ENCODE assay signal across 30 cellular contexts in genomic region chr5:6826756-6827155, GRCh38.
"Had no signal": no experiment of that assay in that cellular context is flagged by ENCODE, and none has a peak within 500 bp of the region (broad histone marks: within the 10 kb centered on the region; RNA-seq: fewer than 3 reads in every experiment).

No MANE protein-coding gene starts in this region.

- DNase-seq: hypothalamus; immature natural killer cell; kidney; left ventricle myocardium inferior; mesendoderm; naive B cell; natural killer cell; nephron progenitor cell; pancreas; posterior cingulate gyrus; retina; right cardiac atrium; stimulated activated CD4-positive, alpha-beta T cell treated with anti-CD3 and anti-CD28 coated beads, Interleukin-12 subunit alpha, Interleukin-12 subunit beta, amount 100 ng/mL, for 4 hours; stimulated activated CD4-positive, alpha-beta T cell treated with anti-CD3 and anti-CD28 coated beads, Interleukin-15, amount 100 ng/mL, for 24 hours; stimulated activated CD4-positive, alpha-beta T cell treated with anti-CD3 and anti-CD28 coated beads, Interleukin-2, amount 100 ng/mL, for 24 hours; stimulated activated CD4-positive, alpha-beta T cell treated with anti-CD3 and anti-CD28 coated beads, Interleukin-4, amount 100 ng/mL, for 1 hour; stimulated activated naive B cell treated with anti-CD40 and anti-IgM and Interleukin-4, amounts not matched to agents 10 μg/mL and 1 μg/mL and 100 μg/mL, for 72 hours; stimulated activated naive CD8-positive, alpha-beta T cell treated with anti-CD3 and anti-CD28 coated beads, Interleukin-15, Interleukin-2, amounts not matched to agents 100 U/mL and 50 U/mL, for 24 hours; stomach; testis; thyroid gland; transverse colon had no signal

- ATAC-seq: natural killer cell; right cardiac atrium; sciatic nerve; stimulated activated naive B cell treated with anti-CD40 and anti-IgM and Interleukin-4, amounts not matched to agents 10 μg/mL and 1 μg/mL and 100 μg/mL, for 72 hours; stimulated activated naive CD8-positive, alpha-beta T cell treated with anti-CD3 and anti-CD28 coated beads, Interleukin-15, Interleukin-2, amounts not matched to agents 100 U/mL and 50 U/mL, for 24 hours had no signal

- H3K4me1 ChIP-seq: left ventricle myocardium inferior, neural progenitor cell, pancreas, prostate gland, stomach, testis, upper lobe of left lung, vagina had no signal

- H3K4me2 ChIP-seq: neural progenitor cell had no signal

- H3K36me3 Mint-ChIP-seq: mesothelial cell of epicardium, natural killer cell, neural progenitor cell had no signal

- H3K27ac Mint-ChIP-seq: mesothelial cell of epicardium; neural progenitor cell; stimulated activated naive B cell treated with anti-CD40 and anti-IgM and Interleukin-4, amounts not matched to agents 10 μg/mL and 1 μg/mL and 100 μg/mL, for 72 hours had no signal

- H3K36me3 ChIP-seq: left ventricle myocardium inferior, neural progenitor cell, pancreas, prostate gland, stomach, thyroid gland, transverse colon, upper lobe of left lung, vagina had no signal

- H3K4me3 ChIP-seq: left ventricle myocardium inferior, lung, neural progenitor cell, pancreas, prostate gland, skin epidermis, stomach, testis, thyroid gland, transverse colon, upper lobe of left lung, vagina had no signal

- H3K4me1 Mint-ChIP-seq: mesothelial cell of epicardium had no signal

- H3K27me3 ChIP-seq: neural progenitor cell, pancreas, testis, thyroid gland, transverse colon, upper lobe of left lung, vagina had no signal

- H3K4me3 Mint-ChIP-seq: mesothelial cell of epicardium; nephron progenitor cell; neural progenitor cell; stimulated activated naive B cell treated with anti-CD40 and anti-IgM and Interleukin-4, amounts not matched to agents 10 μg/mL and 1 μg/mL and 100 μg/mL, for 72 hours had no signal

- H3K27ac ChIP-seq: left ventricle myocardium inferior, neural progenitor cell, pancreas, prostate gland, stomach, testis, thyroid gland, transverse colon, upper lobe of left lung, vagina had no signal

- H2AFZ ChIP-seq: neural progenitor cell had no signal

- H3K9me3 ChIP-seq: pancreas, prostate gland, testis, thyroid gland, transverse colon, vagina had no signal

- H3K9ac ChIP-seq: neural progenitor cell had no signal
